Comparison of ENCODE assay signal across 8 cellular contexts in the genomic region with DNA sequence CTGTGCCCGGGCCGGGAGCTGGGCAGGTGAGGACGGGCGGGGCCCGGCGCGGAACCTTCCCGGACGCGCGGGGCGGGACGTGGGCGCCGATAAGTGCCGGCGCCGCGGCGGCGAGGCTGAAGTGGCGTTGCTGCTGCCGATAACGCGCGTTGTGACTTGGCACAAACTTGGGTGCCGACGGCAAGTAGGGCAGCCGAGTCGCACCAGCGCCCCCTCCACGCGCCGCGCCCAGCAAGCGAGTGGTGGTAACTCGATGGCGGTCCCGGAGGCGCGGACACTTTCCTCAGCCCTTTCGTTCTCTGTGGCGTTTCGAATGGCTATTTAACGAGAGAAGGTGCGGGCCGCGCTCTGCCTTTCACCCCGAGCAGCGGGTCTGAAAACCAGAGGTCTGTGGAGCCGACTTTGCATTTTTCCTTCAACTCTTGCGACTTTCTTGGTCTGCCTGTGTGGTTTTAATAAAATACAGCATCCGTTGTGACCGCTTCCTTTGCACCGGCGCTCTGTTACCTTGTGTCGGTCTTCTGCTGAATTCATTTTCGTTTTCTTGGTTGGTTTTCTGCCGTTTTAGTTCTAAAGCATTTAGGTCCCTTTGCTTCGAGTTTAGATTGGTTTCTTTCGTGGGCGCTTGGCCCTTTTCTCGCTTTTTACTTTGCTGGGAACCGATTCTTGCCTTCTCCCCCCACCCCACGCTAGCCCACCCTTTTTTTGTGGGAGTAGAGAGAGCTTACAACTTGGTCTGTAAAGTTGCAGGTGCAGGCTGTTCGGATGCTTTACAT. TPM values are rescaled to one million over a fixed set of nuclear protein-coding genes. Genes with fewer than 3 reads are reported as not detected.
DNase-seq lines count a peak whose midpoint lies in the region; ATAC-seq and TF ChIP-seq lines count a peak whose summit lies in the region.

No MANE protein-coding gene starts in this region.

- H3K27ac ChIP-seq in BLaER1 = peak overlapping the region; percentile 88
- peak overlapping the region; percentile 92 to 99 (median 96) for H3K27ac ChIP-seq in stomach

- ATAC-seq in GM19025 (IDR thresholded peaks at IDR 0.05; ENCODE audit: low read depth, unreplicated experiment) (peak; percentile 17), HG03354 (IDR thresholded peaks at IDR 0.05; ENCODE audit: poor library complexity, severe bottlenecking, unreplicated experiment) (peak; percentile 25)
- peak; percentile 22 for ATAC-seq in activated T-helper 17 cell treated with anti-CD3 and anti-CD28 coated beads, Interleukin-2, amount 50 U/mL, for 72 hours (replicated peaks)

- H3K36me3 ChIP-seq in BLaER1 (no peaks in the 10 kb centered on the region), stomach (no peaks in the 10 kb centered on the region)

- H3K27me3 ChIP-seq in BLaER1 (no peaks in the 10 kb centered on the region), stomach (peaks cover 0 to 9% (median 0%) of the 10 kb centered on the region in 3 donors)

- no peaks in the 10 kb centered on the region for H3K9me3 Mint-ChIP-seq in activated T-helper 17 cell treated with anti-CD3 and anti-CD28 coated beads, Interleukin-2, amount 50 U/mL, for 72 hours
- peaks cover 2% of the 10 kb centered on the region for H3K9me3 Mint-ChIP-seq in neural crest cell

- peak overlapping the region; percentile 96 for H3K4me2 ChIP-seq in BLaER1

- TF ChIP-seq POLR2A in stomach (IDR thresholded peaks at IDR 0.05) = no peak

- peaks cover 32% of the 10 kb centered on the region for H3K36me3 Mint-ChIP-seq in activated T-helper 17 cell treated with anti-CD3 and anti-CD28 coated beads, Interleukin-2, amount 50 U/mL, for 72 hours (ENCODE audit: low read depth)
- no peaks in the 10 kb centered on the region for H3K36me3 Mint-ChIP-seq in neural crest cell (ENCODE audit: low read depth)

- no peak for TF ChIP-seq EP300 in stomach (IDR thresholded peaks at IDR 0.05)

- no peaks in the 10 kb centered on the region for H3K27me3 Mint-ChIP-seq in activated T-helper 17 cell treated with anti-CD3 and anti-CD28 coated beads, Interleukin-2, amount 50 U/mL, for 72 hours
- H3K27me3 Mint-ChIP-seq in neural crest cell (ENCODE audit: low read depth) = peaks cover 31% of the 10 kb centered on the region

- no peaks in the 10 kb centered on the region; the same call in 1 of the 2 replicates for H3K9me3 ChIP-seq in BLaER1
- no peaks in the 10 kb centered on the region for H3K9me3 ChIP-seq in stomach

- peak overlapping the region; percentile 95 for H3K4me3 ChIP-seq in BLaER1
- H3K4me3 ChIP-seq in fibroblast of villous mesenchyme (ENCODE audit: low read depth, low read length) = peak overlapping the region; percentile 82
- peak overlapping the region; percentile 63 to 98 (median 94) for H3K4me3 ChIP-seq in stomach

- peak overlapping the region; percentile 96 for H3K4me3 Mint-ChIP-seq in activated T-helper 17 cell treated with anti-CD3 and anti-CD28 coated beads, Interleukin-2, amount 50 U/mL, for 72 hours
- H3K4me3 Mint-ChIP-seq in neural crest cell = peak overlapping the region; percentile 97

- peak overlapping the region; percentile 95 for H3K27ac Mint-ChIP-seq in activated T-helper 17 cell treated with anti-CD3 and anti-CD28 coated beads, Interleukin-2, amount 50 U/mL, for 72 hours
- no peak overlapping the region for H3K27ac Mint-ChIP-seq in neural crest cell (ENCODE audit: unreplicated experiment)

- peak; percentile 8 for TF ChIP-seq CTCF in fibroblast of villous mesenchyme (IDR thresholded peaks at IDR 0.05; ENCODE audit: insufficient read depth, low read depth, low read length)
- peak; percentile 29 for TF ChIP-seq CTCF in neural crest cell (conservative IDR thresholded peaks at IDR 0.05)
- TF ChIP-seq CTCF in stomach (IDR thresholded peaks at IDR 0.05) = no peak

- WGBS in stomach, 5 donors = 0 to 1% (median 0%) methylated on average over 29 to 66 of the region's 66 CpGs

- peak; percentile 82 for DNase-seq in OCI-M1 (lab: John Stamatoyannopoulos, UW)
- DNase-seq in fibroblast of villous mesenchyme (ENCODE audit: low read depth) = peak; percentile 64
- DNase-seq in neural crest cell (ENCODE audit: low read depth, low spot score) = peak; percentile 41
- peak; percentile 79 for DNase-seq in stomach

- H3K4me1 ChIP-seq in BLaER1 (peaks cover 14% of the 10 kb centered on the region), stomach (peaks cover 19 to 50% (median 36%) of the 10 kb centered on the region in 4 donors)

- intact Hi-C loops in stomach (cut with DNase I; ENCODE audit: low total_unique reads) = loop anchor here (5.0 to 10.0 kb wide), 2 partner anchors 114 to 251 kb away; no protein-coding TSS in a partner anchor

- peaks cover 15% of the 10 kb centered on the region for H3K4me1 Mint-ChIP-seq in activated T-helper 17 cell treated with anti-CD3 and anti-CD28 coated beads, Interleukin-2, amount 50 U/mL, for 72 hours
- peaks cover 21% of the 10 kb centered on the region for H3K4me1 Mint-ChIP-seq in neural crest cell

- peak overlapping the region; percentile 90 for H3K9ac ChIP-seq in BLaER1

- H4K20me1 ChIP-seq in BLaER1 = peaks cover 49% of the 10 kb centered on the region

RNA-seq across cellular contexts. Expression of gene STK17A, which starts 0.7 kb away (rescaled TPM):
- total RNA-seq in activated T-helper 17 cell treated with anti-CD3 and anti-CD28 coated beads, Interleukin-2, amount 50 U/mL, for 72 hours = 10 to 100 TPM; 47.6 to 71.7 TPM
- total RNA-seq in fibroblast of villous mesenchyme = 50.6 and 91.1 TPM in 2 replicates
- total RNA-seq in neural crest cell = 6.3 and 7.1 TPM in 2 replicates
- 10 to 100 TPM; 18.5 to 33.0 (median 30.8) TPM for total RNA-seq in stomach
- 10 to 100 TPM in 2 of 3 donors, 1 to 10 TPM in 1; 6.3 to 32.4 (median 19.2) TPM for polyA plus RNA-seq in stomach

Comparison
In these comparisons a context has a peak if more than half of its experiments do, and no peak if none do; other contexts are left out.
1. Peak in every context shown above with its lines: DNase-seq, ATAC-seq, H3K4me3 ChIP-seq and H3K27ac ChIP-seq.
2. CTCF ChIP-seq: peak in fibroblast of villous mesenchyme (single experiment) and neural crest cell (single experiment); none in stomach (0 of 7).